Comparison of ENCODE assay signal across 17 cellular contexts in the genomic region with DNA sequence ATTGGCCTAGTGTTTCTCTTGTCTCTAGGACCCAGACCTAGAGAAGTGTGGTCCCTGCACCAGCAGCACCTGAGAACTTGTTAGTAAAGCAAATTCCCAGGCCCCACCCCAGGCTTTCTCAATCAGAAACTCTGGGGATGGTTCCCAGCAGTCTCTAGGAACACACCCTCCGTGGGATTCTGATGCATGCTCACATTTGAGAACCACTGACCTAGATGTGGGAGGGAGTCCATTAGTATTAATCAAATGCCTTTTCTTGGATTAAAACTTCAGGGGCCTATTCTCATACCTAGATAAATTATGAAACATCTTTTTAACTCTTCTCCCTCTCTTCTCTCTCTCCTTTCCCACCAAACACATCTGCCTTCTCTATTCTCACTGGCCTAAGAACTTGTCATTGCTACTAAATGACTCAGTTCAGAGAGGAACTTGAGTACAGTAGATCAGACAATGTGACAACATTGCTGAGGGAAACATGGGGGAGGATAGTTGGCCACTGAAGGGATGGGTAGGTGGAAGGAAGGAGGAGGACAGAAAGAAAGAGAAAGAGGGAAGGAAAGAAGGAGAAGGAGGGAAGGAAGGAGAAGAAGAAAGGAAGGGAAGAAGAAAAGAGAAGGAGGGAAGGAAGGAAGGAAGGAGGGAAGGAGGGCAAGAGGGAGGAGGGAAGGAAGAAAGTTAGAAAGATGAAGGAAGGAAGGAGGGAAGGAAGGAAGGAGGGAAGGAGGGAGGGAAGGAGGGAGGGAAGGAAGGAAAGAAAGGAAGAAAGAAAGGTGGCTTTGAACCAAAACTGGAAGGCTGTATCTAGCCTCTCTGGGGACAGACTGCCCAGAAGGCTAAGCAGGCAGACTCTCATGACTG.
A peak's percentile ranks its signal among the peaks of the same experiment; 100 is the strongest.
DNase-seq lines count a peak whose midpoint lies in the region; ATAC-seq and TF ChIP-seq lines count a peak whose summit lies in the region.
"Had no signal": no experiment of that assay in that cellular context is flagged by ENCODE, and none has a peak within 500 bp of the region (broad histone marks: within the 10 kb centered on the region; RNA-seq: fewer than 3 reads in every experiment).

No MANE protein-coding gene starts in this region.

- POLR2A ChIA-PET in T-cell (lab: Charles Lee): no interaction called here

- ATAC-seq in activated naive CD4-positive, alpha-beta T cell treated with anti-CD3 and anti-CD28 coated beads, Interleukin-2, amount 50 U/mL, for 72 hours: peak; percentile 75 to 79
- ATAC-seq in T-cell (replicated peaks in 1 of 4): no peak
- ATAC-seq in stimulated activated naive CD8-positive, alpha-beta T cell treated with anti-CD3 and anti-CD28 coated beads, Interleukin-15, amount 100 ng/mL, for 72 hours: peak; percentile 48

- no peaks in the 10 kb centered on the region for H3K9me3 ChIP-seq in prostate gland
- H3K9me3 ChIP-seq: heart left ventricle, left ventricle myocardium inferior had no signal

- H3K4me1 Mint-ChIP-seq in activated naive CD4-positive, alpha-beta T cell treated with anti-CD3 and anti-CD28 coated beads, Interleukin-2, amount 10 ng/mL, durations not matched to agents 7 days and 5 days: peaks cover 16% of the 10 kb centered on the region
- H3K4me1 Mint-ChIP-seq in T-cell (peaks cover 48 to 76% (median 57%) of the 10 kb centered on the region in 3 donors), endothelial cell (ENCODE audit: unreplicated experiment) (peaks cover 18% of the 10 kb centered on the region)
- H3K4me1 Mint-ChIP-seq in stimulated activated naive CD8-positive, alpha-beta T cell treated with anti-CD3 and anti-CD28 coated beads, Interleukin-15, amount 100 ng/mL, for 72 hours: peaks cover 54% of the 10 kb centered on the region

- no peaks in the 10 kb centered on the region for H3K27me3 ChIP-seq in prostate gland (replicated peaks; ENCODE audit: insufficient read depth)
- H3K27me3 ChIP-seq: BLaER1 treated with 17β-estradiol and CSF1 and Interleukin-3, amounts not matched to agents 10 nM and 100 nM had no signal

- no peaks in the 10 kb centered on the region for H3K9me3 Mint-ChIP-seq in activated naive CD4-positive, alpha-beta T cell treated with anti-CD3 and anti-CD28 coated beads, Interleukin-2, amount 50 U/mL, for 72 hours
- H3K9me3 Mint-ChIP-seq in activated naive CD4-positive, alpha-beta T cell treated with anti-CD3 and anti-CD28 coated beads, Interleukin-2, amount 10 ng/mL, durations not matched to agents 7 days and 5 days: no peaks in the 10 kb centered on the region
- H3K9me3 Mint-ChIP-seq in T-cell: no peaks in the 10 kb centered on the region
- no peaks in the 10 kb centered on the region for H3K9me3 Mint-ChIP-seq in endothelial cell (ENCODE audit: unreplicated experiment)
- H3K9me3 Mint-ChIP-seq in stimulated activated naive CD8-positive, alpha-beta T cell treated with anti-CD3 and anti-CD28 coated beads, Interleukin-15, amount 100 ng/mL, for 72 hours: peaks cover 5 to 8% of the 10 kb centered on the region in 2 donors

- H3K36me3 Mint-ChIP-seq in activated naive CD4-positive, alpha-beta T cell treated with anti-CD3 and anti-CD28 coated beads, Interleukin-2, amount 50 U/mL, for 72 hours: peaks cover 0 to 23% of the 10 kb centered on the region in 2 donors
- H3K36me3 Mint-ChIP-seq in activated naive CD4-positive, alpha-beta T cell treated with anti-CD3 and anti-CD28 coated beads, Interleukin-2, amount 10 ng/mL, durations not matched to agents 7 days and 5 days: peaks cover 23% of the 10 kb centered on the region
- H3K36me3 Mint-ChIP-seq in T-cell (peaks cover 26% of the 10 kb centered on the region), endothelial cell (ENCODE audit: low read depth, unreplicated experiment) (peaks cover 5% of the 10 kb centered on the region)

- no peak overlapping the region for H3K4me3 Mint-ChIP-seq in activated naive CD4-positive, alpha-beta T cell treated with anti-CD3 and anti-CD28 coated beads, Interleukin-2, amount 10 ng/mL, durations not matched to agents 7 days and 5 days
- H3K4me3 Mint-ChIP-seq in T-cell (no peak overlapping the region), endothelial cell (ENCODE audit: unreplicated experiment) (no peak overlapping the region)
- H3K4me3 Mint-ChIP-seq in stimulated activated naive CD8-positive, alpha-beta T cell treated with anti-CD3 and anti-CD28 coated beads, Interleukin-15, amount 100 ng/mL, for 72 hours: no peak overlapping the region

- WGBS in prostate gland: 93% methylated on average over 1 of the region's 1 CpG

- TF ChIP-seq POLR2A in prostate gland (IDR thresholded peaks at IDR 0.05): no peak

- no peak overlapping the region for H3K4me3 ChIP-seq in prostate gland
- H3K4me3 ChIP-seq: BLaER1 treated with 17β-estradiol and CSF1 and Interleukin-3, amounts not matched to agents 10 nM and 100 nM; heart left ventricle; left ventricle myocardium inferior had no signal

- H3K4me1 ChIP-seq in prostate gland (replicated peaks): no peaks in the 10 kb centered on the region
- H3K4me1 ChIP-seq: left ventricle myocardium inferior had no signal

- H3K27ac ChIP-seq in prostate gland: no peak overlapping the region
- H3K27ac ChIP-seq: BLaER1 treated with 17β-estradiol and CSF1 and Interleukin-3, amounts not matched to agents 10 nM and 100 nM; left ventricle myocardium inferior had no signal

- CTCF ChIA-PET in activated naive CD4-positive, alpha-beta T cell treated with anti-CD3 and anti-CD28 coated beads, Interleukin-2, amount 10 ng/mL, durations not matched to agents 7 days and 5 days (lab: Charles Lee): no interaction called here
- CTCF ChIA-PET in T-cell (lab: Charles Lee): no interaction called here

- intact Hi-C loops in prostate gland (cut with DNase I): no loop called here

- H3K27me3 Mint-ChIP-seq in activated naive CD4-positive, alpha-beta T cell treated with anti-CD3 and anti-CD28 coated beads, Interleukin-2, amount 10 ng/mL, durations not matched to agents 7 days and 5 days: no peaks in the 10 kb centered on the region
- H3K27me3 Mint-ChIP-seq in T-cell: no peaks in the 10 kb centered on the region
- H3K27me3 Mint-ChIP-seq in endothelial cell (ENCODE audit: unreplicated experiment): peaks cover 3% of the 10 kb centered on the region
- H3K27me3 Mint-ChIP-seq in stimulated activated naive CD8-positive, alpha-beta T cell treated with anti-CD3 and anti-CD28 coated beads, Interleukin-15, amount 100 ng/mL, for 72 hours: no peaks in the 10 kb centered on the region

- H3K27ac Mint-ChIP-seq in activated naive CD4-positive, alpha-beta T cell treated with anti-CD3 and anti-CD28 coated beads, Interleukin-2, amount 50 U/mL, for 72 hours: peak overlapping the region; percentile 66 to 83
- H3K27ac Mint-ChIP-seq in activated naive CD4-positive, alpha-beta T cell treated with anti-CD3 and anti-CD28 coated beads, Interleukin-2, amount 10 ng/mL, durations not matched to agents 7 days and 5 days: no peak overlapping the region
- peak overlapping the region; percentile 16 to 69 for H3K27ac Mint-ChIP-seq in T-cell
- peak overlapping the region; percentile 8 for H3K27ac Mint-ChIP-seq in endothelial cell (ENCODE audit: unreplicated experiment)
- H3K27ac Mint-ChIP-seq in stimulated activated naive CD8-positive, alpha-beta T cell treated with anti-CD3 and anti-CD28 coated beads, Interleukin-15, amount 100 ng/mL, for 72 hours: peak overlapping the region; percentile 83 to 88

- DNase-seq in activated naive CD4-positive, alpha-beta T cell treated with anti-CD3 and anti-CD28 coated beads, Interleukin-2, amount 50 U/mL, for 72 hours (ENCODE audit: low spot score in 2 of 2): no peak
- DNase-seq in activated naive CD4-positive, alpha-beta T cell treated with anti-CD3 and anti-CD28 coated beads, Interleukin-2, amount 10 ng/mL, durations not matched to agents 7 days and 5 days: no peak
- DNase-seq in T-cell (no peak), endothelial cell (ENCODE audit: low spot score) (no peak), AG08395 (ENCODE audit: low spot score) (no peak), SW480 (ENCODE audit: low spot score) (no peak), prostate gland (ENCODE audit: low spot score) (no peak)
- DNase-seq in stimulated activated naive CD8-positive, alpha-beta T cell treated with anti-CD3 and anti-CD28 coated beads, Interleukin-15, amount 100 ng/mL, for 72 hours: no peak
- DNase-seq: activated naive CD4-positive, alpha-beta T cell treated with Interleukin-2 at 50 U/mL for 16 hours; effector CD8-positive, alpha-beta T cell; GF-D8; heart left ventricle; left ventricle myocardium inferior; NCI-H1105; NCI-H524 treated with DMSO at 0.1 percent for 48 hours; nucleus accumbens had no signal

- H3K36me3 ChIP-seq in prostate gland: no peaks in the 10 kb centered on the region
- H3K36me3 ChIP-seq: left ventricle myocardium inferior had no signal

- TF ChIP-seq CTCF in endothelial cell (IDR thresholded peaks at IDR 0.05; ENCODE audit: unreplicated experiment) (no peak), prostate gland (IDR thresholded peaks at IDR 0.05) (no peak)

Comparison
In these comparisons a context has a peak if more than half of its experiments do, and no peak if none do; other contexts are left out.
1. ATAC-seq: peak in activated naive CD4-positive, alpha-beta T cell treated with anti-CD3 and anti-CD28 coated beads, Interleukin-2, amount 50 U/mL, for 72 hours (2 of 2) and stimulated activated naive CD8-positive, alpha-beta T cell treated with anti-CD3 and anti-CD28 coated beads, Interleukin-15, amount 100 ng/mL, for 72 hours (single experiment); none in T-cell (0 of 4).